Comparison of ENCODE assay signal across 24 cellular contexts in genomic region chr12:79156846-79157463, GRCh38.
DNase-seq lines count a peak whose midpoint lies in the region; ATAC-seq, FAIRE-seq and TF ChIP-seq lines count a peak whose summit lies in the region.
"Had no signal": no experiment of that assay in that cellular context is flagged by ENCODE, and none has a peak within 500 bp of the region (broad histone marks: within the 10 kb centered on the region; RNA-seq: fewer than 3 reads in every experiment).

No MANE protein-coding gene starts in this region.

- DNase-seq in bronchial epithelial cell (ENCODE audit: low read depth) (no peak), HAP-1 (ENCODE audit: low spot score in 2 of 2) (no peak), T-cell (no peak)
- DNase-seq: activated CD4-positive, alpha-beta T cell treated with anti-CD3 and anti-CD28 coated beads, Interleukin-2, amount 50 U/mL, for 1 hour; activated naive CD4-positive, alpha-beta T cell treated with anti-CD3 and anti-CD28 coated beads for 36 hours; activated T-cell treated with anti-CD3 and anti-CD28 coated beads for 4 hours; Calu3; GOT3; hypothalamus; NCI-H1048; NCI-H748 treated with DMSO at 0.1 percent for 48 hours; nephron progenitor cell; SW 1271; thyroid gland had no signal

- in situ Hi-C loops in HAP-1 (cut with MboI; ENCODE audit: low sequenced_read_pairs) = no loop called here

- CTCF ChIA-PET in T-cell (lab: Charles Lee) = no interaction called here

- no peak overlapping the region for H3K27ac Mint-ChIP-seq in T-cell
- H3K27ac Mint-ChIP-seq: activated naive CD4-positive, alpha-beta T cell treated with anti-CD3 and anti-CD28 coated beads for 36 hours; B cell; IgD-negative memory B cell; memory B cell; nephron progenitor cell had no signal

- TF ChIP-seq CTCF in bronchial epithelial cell (IDR thresholded peaks at IDR 0.05; ENCODE audit: insufficient read depth, low read length, severe bottlenecking) = no peak

- H3K36me3 Mint-ChIP-seq in T-cell = no peaks in the 10 kb centered on the region
- H3K36me3 Mint-ChIP-seq: IgD-negative memory B cell, memory B cell had no signal

- no peak overlapping the region for H3K4me3 Mint-ChIP-seq in T-cell
- H3K4me3 Mint-ChIP-seq: activated naive CD4-positive, alpha-beta T cell treated with anti-CD3 and anti-CD28 coated beads for 36 hours; B cell; memory B cell; nephron progenitor cell had no signal

- H3K9me3 Mint-ChIP-seq in T-cell = peaks cover 0 to 7% (median 6%) of the 10 kb centered on the region in 3 donors
- H3K9me3 Mint-ChIP-seq: IgD-negative memory B cell, memory B cell, nephron progenitor cell had no signal

- no peaks in the 10 kb centered on the region for H3K4me1 Mint-ChIP-seq in T-cell
- H3K4me1 Mint-ChIP-seq: B cell, IgD-negative memory B cell, memory B cell, nephron progenitor cell had no signal

- no peaks in the 10 kb centered on the region for H3K4me1 ChIP-seq in HAP-1
- H3K4me1 ChIP-seq: thyroid gland had no signal

- H3K36me3 ChIP-seq in bronchial epithelial cell (ENCODE audit: control insufficient read depth, insufficient read depth, low read length) (no peaks in the 10 kb centered on the region), HAP-1 (replicated peaks) (no peaks in the 10 kb centered on the region)
- H3K36me3 ChIP-seq: thyroid gland had no signal

- H3K27me3 ChIP-seq in bronchial epithelial cell (ENCODE audit: control insufficient read depth, insufficient read depth, low read length) (no peaks in the 10 kb centered on the region), HAP-1 (ENCODE audit: low read depth) (no peaks in the 10 kb centered on the region)
- H3K27me3 ChIP-seq: thyroid gland had no signal

- peak; percentile 77 for ATAC-seq in GM18867 (IDR thresholded peaks at IDR 0.05; ENCODE audit: unreplicated experiment)
- peak; percentile 48 for ATAC-seq in GM21360 (IDR thresholded peaks at IDR 0.05; ENCODE audit: unreplicated experiment)
- ATAC-seq in HG03342 (IDR thresholded peaks at IDR 0.05; ENCODE audit: unreplicated experiment) = peak; percentile 61
- ATAC-seq in T-cell (replicated peaks in 1 of 4) = no peak
- no peak for ATAC-seq in HG03469 (IDR thresholded peaks at IDR 0.05; ENCODE audit: unreplicated experiment)
- ATAC-seq in GM19328 (IDR thresholded peaks at IDR 0.05; ENCODE audit: unreplicated experiment) = no peak

- FAIRE-seq in bronchial epithelial cell (lab: Jason Lieb, UNC) = peak; percentile 83
- FAIRE-seq: astrocyte, GM12892 had no signal

- POLR2A ChIA-PET in T-cell (lab: Charles Lee) = no interaction called here

- no peaks in the 10 kb centered on the region for H3K27me3 Mint-ChIP-seq in T-cell
- H3K27me3 Mint-ChIP-seq: B cell, IgD-negative memory B cell, memory B cell had no signal

- no peaks in the 10 kb centered on the region for H3K9me3 ChIP-seq in HAP-1
- H3K9me3 ChIP-seq: thyroid gland had no signal

- H3K4me3 ChIP-seq in bronchial epithelial cell (ENCODE audit: low read depth, low read length) = no peak overlapping the region
- no peak overlapping the region for H3K4me3 ChIP-seq in HAP-1
- H3K4me3 ChIP-seq: thyroid gland had no signal

Comparison
In these comparisons a context has a peak if more than half of its experiments do, and no peak if none do; other contexts are left out.
1. ATAC-seq: peak in GM18867 (single experiment), GM21360 (single experiment) and HG03342 (single experiment); none in T-cell (0 of 4), HG03469 (single experiment) and GM19328 (single experiment).